1 cellular context compared by ENCODE assay signal in genomic region chr2:3596891-3597290, GRCh38.
TF ChIP-seq lines count a peak whose summit lies in the region.

No MANE protein-coding gene starts in this region.

TF ChIP-seq in IMR-90, 13 proteins besides CTCF, POLR2A, EP300 and RAD21:
- no peak for TF ChIP-seq CEBPB (IDR thresholded peaks at IDR 0.05; ENCODE audit: low read depth, low read length)
- no peak for TF ChIP-seq MAZ (IDR thresholded peaks at IDR 0.05; ENCODE audit: borderline replicate concordance, low read depth, low read length)
- TF ChIP-seq USF2 (IDR thresholded peaks at IDR 0.05; ENCODE audit: low read depth, low read length), result no peak
- no peak for TF ChIP-seq MXI1 (IDR thresholded peaks at IDR 0.05; ENCODE audit: borderline replicate concordance, low read depth, low read length)
- TF ChIP-seq BHLHE40 (IDR thresholded peaks at IDR 0.05; ENCODE audit: low read depth, low read length), result no peak
- TF ChIP-seq FOS (IDR thresholded peaks at IDR 0.05; ENCODE audit: low read depth, low read length), result no peak
- TF ChIP-seq SMC3 (IDR thresholded peaks at IDR 0.05; ENCODE audit: low read depth, low read length), result no peak
- no peak for TF ChIP-seq ELK1 (IDR thresholded peaks at IDR 0.05; ENCODE audit: borderline replicate concordance, low read depth, low read length)
- no peak for TF ChIP-seq NFE2L2 (IDR thresholded peaks at IDR 0.05; ENCODE audit: low read depth, low read length)
- no peak for TF ChIP-seq CHD1 (IDR thresholded peaks at IDR 0.05; ENCODE audit: low read depth, low read length)
- no peak for TF ChIP-seq RFX5 (IDR thresholded peaks at IDR 0.05; ENCODE audit: low read depth, low read length)
- TF ChIP-seq MAFK (IDR thresholded peaks at IDR 0.05; ENCODE audit: low read depth, low read length), result no peak
- no peak for TF ChIP-seq RCOR1 (IDR thresholded peaks at IDR 0.05; ENCODE audit: insufficient replicate concordance, low read length)
